8 cellular contexts compared by ENCODE assay signal in the genomic region with DNA sequence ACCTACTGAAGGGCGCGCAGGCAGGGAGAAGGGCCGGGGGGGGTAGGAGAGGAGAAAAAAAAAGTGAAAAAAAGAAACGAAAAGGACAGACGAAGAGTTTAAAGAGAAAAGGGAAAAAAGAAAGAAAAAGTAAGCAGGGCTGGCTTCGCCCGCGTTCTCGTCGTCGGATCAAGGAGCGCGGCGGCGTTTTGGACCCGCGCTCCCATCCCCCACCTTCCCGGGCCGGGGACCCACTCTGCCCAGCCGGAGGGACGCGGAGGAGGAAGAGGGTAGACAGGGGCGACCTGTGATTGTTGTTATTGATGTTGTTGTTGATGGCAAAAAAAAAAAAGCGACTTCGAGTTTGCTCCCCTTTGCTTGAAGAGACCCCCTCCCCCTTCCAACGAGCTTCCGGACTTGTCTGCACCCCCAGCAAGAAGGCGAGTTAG. TPM values are rescaled to one million over a fixed set of nuclear protein-coding genes. Genes with fewer than 3 reads are reported as not detected.
DNase-seq lines count a peak whose midpoint lies in the region; ATAC-seq, FAIRE-seq and TF ChIP-seq lines count a peak whose summit lies in the region.

No MANE protein-coding gene starts in this region.

- H3K9ac ChIP-seq in mucosa of stomach (ENCODE audit: low read length): peak overlapping the region; percentile 91

- FAIRE-seq in bronchial epithelial cell (lab: Jason Lieb, UNC): no peak

- peaks cover 14% of the 10 kb centered on the region for H3K4me1 ChIP-seq in mucosa of stomach (ENCODE audit: control insufficient read depth, insufficient read depth, low read length)

- H3K36me3 ChIP-seq in bronchial epithelial cell (ENCODE audit: control insufficient read depth, insufficient read depth, low read length) (no peaks in the 10 kb centered on the region), mucosa of stomach (ENCODE audit: control insufficient read depth, insufficient read depth, low read length) (no peaks in the 10 kb centered on the region)

- DNase-seq in COLO829 (ENCODE audit: low spot score) (peak; percentile 8), bronchial epithelial cell (ENCODE audit: low read depth) (no peak), NCI-H82 treated with DMSO at 0.1 percent for 48 hours (lab: John Stamatoyannopoulos, UW; ENCODE audit: unreplicated experiment) (no peak), NCI-H510A treated with DMSO at 0.1 percent for 48 hours (lab: John Stamatoyannopoulos, UW) (no peak), NCI-H510A (lab: John Stamatoyannopoulos, UW) (no peak)
- DNase-seq in Jurkat, Clone E6-1 (ENCODE audit: low read depth, low spot score): no peak

- no peaks in the 10 kb centered on the region for H3K9me3 ChIP-seq in mucosa of stomach (ENCODE audit: control insufficient read depth, low read length)

- peak overlapping the region; percentile 91 for H3K4me3 ChIP-seq in Jurkat, Clone E6-1 (ENCODE audit: low read length)
- H3K4me3 ChIP-seq in bronchial epithelial cell (ENCODE audit: low read depth, low read length) (peak overlapping the region; percentile 98), mucosa of stomach (ENCODE audit: low read length) (peak overlapping the region; percentile 86)

- no peak for TF ChIP-seq CTCF in bronchial epithelial cell (IDR thresholded peaks at IDR 0.05; ENCODE audit: insufficient read depth, low read length, severe bottlenecking)

- H3K27me3 ChIP-seq in bronchial epithelial cell (ENCODE audit: control insufficient read depth, insufficient read depth, low read length) (no peaks in the 10 kb centered on the region), mucosa of stomach (ENCODE audit: control insufficient read depth, insufficient read depth, low read length) (no peaks in the 10 kb centered on the region)

- no peak for ATAC-seq in HG02852 (IDR thresholded peaks at IDR 0.05; ENCODE audit: unreplicated experiment)

RNA-seq across cellular contexts. Expression of a gene that starts 2.4 kb away (rescaled TPM):
- polyA plus RNA-seq in Jurkat, Clone E6-1 (2012; ENCODE audit: insufficient read depth, insufficient read length): 59.2 TPM
- 20.9 and 36.6 TPM in 2 replicates for total RNA-seq in bronchial epithelial cell
